ENCODE assay signal across 8 cellular contexts in genomic region chr16:63289834-63290460, GRCh38.
DNase-seq lines count a peak whose midpoint lies in the region; ATAC-seq and TF ChIP-seq lines count a peak whose summit lies in the region.

No MANE protein-coding gene starts in this region.

- peak; percentile 94 for ATAC-seq in GM23338
- ATAC-seq in body of pancreas = peak; percentile 70
- ATAC-seq in left colon = peak; percentile 89
- ATAC-seq in HG03196 (IDR thresholded peaks at IDR 0.05; ENCODE audit: unreplicated experiment) = no peak
- no peak for ATAC-seq in GM19328 (IDR thresholded peaks at IDR 0.05; ENCODE audit: unreplicated experiment)

- H3K9me2 ChIP-seq in GM23338 (ENCODE audit: insufficient read depth) = no peaks in the 10 kb centered on the region

- peak; percentile 2 for DNase-seq in AG08395 (ENCODE audit: low spot score)
- peak; percentile 80 for DNase-seq in GM23338 (ENCODE audit: low spot score)
- peak; percentile 20 for DNase-seq in NCI-H226
- peak; percentile 49 to 68 (median 52) for DNase-seq in body of pancreas
- peak in 1 of 2 donors; percentile 34 for DNase-seq in left colon
- no peak for DNase-seq in activated CD4-positive, CD25-positive, alpha-beta regulatory T cell (lab: John Stamatoyannopoulos, UW)

- H3K36me3 ChIP-seq in GM23338 (ENCODE audit: insufficient read depth) (no peaks in the 10 kb centered on the region), body of pancreas (replicated peaks in 1 of 2; ENCODE audit: insufficient read depth in 1 of 2, low read depth in 2 of 2) (no peaks in the 10 kb centered on the region)

- WGBS in body of pancreas, 2 donors = 32 to 40% methylated on average over 16 of the region's 16 CpGs

- H3K4me3 Mint-ChIP-seq in GM23338 = no peak overlapping the region

- H3K79me2 ChIP-seq in GM23338 (replicated peaks; ENCODE audit: insufficient read depth) = no peaks in the 10 kb centered on the region

- intact Hi-C loops in body of pancreas (cut with DNase I) = no loop called here
- intact Hi-C loops in left colon (cut with DNase I, micrococcal nuclease) = no loop called here

- H3K27ac ChIP-seq in GM23338 (ENCODE audit: low read depth) = no peak overlapping the region
- no peak overlapping the region for H3K27ac ChIP-seq in body of pancreas

- no peak overlapping the region for H2AFZ ChIP-seq in GM23338

- H3K9me3 ChIP-seq in body of pancreas = no peaks in the 10 kb centered on the region

- H3K4me1 Mint-ChIP-seq in GM23338 = no peaks in the 10 kb centered on the region

- H3K9me3 Mint-ChIP-seq in GM23338 = no peaks in the 10 kb centered on the region

- no peak overlapping the region for H3K27ac Mint-ChIP-seq in GM23338

- H3F3A ChIP-seq in GM23338 (replicated peaks; ENCODE audit: low read depth) = no peaks in the 10 kb centered on the region

- TF ChIP-seq CTCF in GM23338 (conservative IDR thresholded peaks at IDR 0.05; ENCODE audit: low read depth in 2 of 2) (peak; percentile 92 to 94), body of pancreas (IDR thresholded peaks at IDR 0.05) (peak; percentile 68 to 87 (median 78))

- H3K4me1 ChIP-seq in GM23338 (ENCODE audit: insufficient read depth) (no peaks in the 10 kb centered on the region), body of pancreas (no peaks in the 10 kb centered on the region)

- H3K4me3 ChIP-seq in GM23338 (no peak overlapping the region), body of pancreas (no peak overlapping the region)

- no peaks in the 10 kb centered on the region for H4K20me1 ChIP-seq in GM23338 (replicated peaks; ENCODE audit: insufficient read depth)

- no peaks in the 10 kb centered on the region for H3K36me3 Mint-ChIP-seq in GM23338 (ENCODE audit: low read depth)

- no peak for TF ChIP-seq POLR2A in body of pancreas (IDR thresholded peaks at IDR 0.05)

- H3K27me3 Mint-ChIP-seq in GM23338 (ENCODE audit: insufficient read depth, low read depth, poor library complexity) = peaks cover 3% of the 10 kb centered on the region

- no peak overlapping the region for H3K4me2 ChIP-seq in GM23338

- no peaks in the 10 kb centered on the region for H3K27me3 ChIP-seq in GM23338 (ENCODE audit: insufficient read depth)
- H3K27me3 ChIP-seq in body of pancreas = no peaks in the 10 kb centered on the region

TF ChIP-seq in GM23338, 12 proteins besides CTCF, POLR2A, EP300 and RAD21:
- TF ChIP-seq, protein P1, sequence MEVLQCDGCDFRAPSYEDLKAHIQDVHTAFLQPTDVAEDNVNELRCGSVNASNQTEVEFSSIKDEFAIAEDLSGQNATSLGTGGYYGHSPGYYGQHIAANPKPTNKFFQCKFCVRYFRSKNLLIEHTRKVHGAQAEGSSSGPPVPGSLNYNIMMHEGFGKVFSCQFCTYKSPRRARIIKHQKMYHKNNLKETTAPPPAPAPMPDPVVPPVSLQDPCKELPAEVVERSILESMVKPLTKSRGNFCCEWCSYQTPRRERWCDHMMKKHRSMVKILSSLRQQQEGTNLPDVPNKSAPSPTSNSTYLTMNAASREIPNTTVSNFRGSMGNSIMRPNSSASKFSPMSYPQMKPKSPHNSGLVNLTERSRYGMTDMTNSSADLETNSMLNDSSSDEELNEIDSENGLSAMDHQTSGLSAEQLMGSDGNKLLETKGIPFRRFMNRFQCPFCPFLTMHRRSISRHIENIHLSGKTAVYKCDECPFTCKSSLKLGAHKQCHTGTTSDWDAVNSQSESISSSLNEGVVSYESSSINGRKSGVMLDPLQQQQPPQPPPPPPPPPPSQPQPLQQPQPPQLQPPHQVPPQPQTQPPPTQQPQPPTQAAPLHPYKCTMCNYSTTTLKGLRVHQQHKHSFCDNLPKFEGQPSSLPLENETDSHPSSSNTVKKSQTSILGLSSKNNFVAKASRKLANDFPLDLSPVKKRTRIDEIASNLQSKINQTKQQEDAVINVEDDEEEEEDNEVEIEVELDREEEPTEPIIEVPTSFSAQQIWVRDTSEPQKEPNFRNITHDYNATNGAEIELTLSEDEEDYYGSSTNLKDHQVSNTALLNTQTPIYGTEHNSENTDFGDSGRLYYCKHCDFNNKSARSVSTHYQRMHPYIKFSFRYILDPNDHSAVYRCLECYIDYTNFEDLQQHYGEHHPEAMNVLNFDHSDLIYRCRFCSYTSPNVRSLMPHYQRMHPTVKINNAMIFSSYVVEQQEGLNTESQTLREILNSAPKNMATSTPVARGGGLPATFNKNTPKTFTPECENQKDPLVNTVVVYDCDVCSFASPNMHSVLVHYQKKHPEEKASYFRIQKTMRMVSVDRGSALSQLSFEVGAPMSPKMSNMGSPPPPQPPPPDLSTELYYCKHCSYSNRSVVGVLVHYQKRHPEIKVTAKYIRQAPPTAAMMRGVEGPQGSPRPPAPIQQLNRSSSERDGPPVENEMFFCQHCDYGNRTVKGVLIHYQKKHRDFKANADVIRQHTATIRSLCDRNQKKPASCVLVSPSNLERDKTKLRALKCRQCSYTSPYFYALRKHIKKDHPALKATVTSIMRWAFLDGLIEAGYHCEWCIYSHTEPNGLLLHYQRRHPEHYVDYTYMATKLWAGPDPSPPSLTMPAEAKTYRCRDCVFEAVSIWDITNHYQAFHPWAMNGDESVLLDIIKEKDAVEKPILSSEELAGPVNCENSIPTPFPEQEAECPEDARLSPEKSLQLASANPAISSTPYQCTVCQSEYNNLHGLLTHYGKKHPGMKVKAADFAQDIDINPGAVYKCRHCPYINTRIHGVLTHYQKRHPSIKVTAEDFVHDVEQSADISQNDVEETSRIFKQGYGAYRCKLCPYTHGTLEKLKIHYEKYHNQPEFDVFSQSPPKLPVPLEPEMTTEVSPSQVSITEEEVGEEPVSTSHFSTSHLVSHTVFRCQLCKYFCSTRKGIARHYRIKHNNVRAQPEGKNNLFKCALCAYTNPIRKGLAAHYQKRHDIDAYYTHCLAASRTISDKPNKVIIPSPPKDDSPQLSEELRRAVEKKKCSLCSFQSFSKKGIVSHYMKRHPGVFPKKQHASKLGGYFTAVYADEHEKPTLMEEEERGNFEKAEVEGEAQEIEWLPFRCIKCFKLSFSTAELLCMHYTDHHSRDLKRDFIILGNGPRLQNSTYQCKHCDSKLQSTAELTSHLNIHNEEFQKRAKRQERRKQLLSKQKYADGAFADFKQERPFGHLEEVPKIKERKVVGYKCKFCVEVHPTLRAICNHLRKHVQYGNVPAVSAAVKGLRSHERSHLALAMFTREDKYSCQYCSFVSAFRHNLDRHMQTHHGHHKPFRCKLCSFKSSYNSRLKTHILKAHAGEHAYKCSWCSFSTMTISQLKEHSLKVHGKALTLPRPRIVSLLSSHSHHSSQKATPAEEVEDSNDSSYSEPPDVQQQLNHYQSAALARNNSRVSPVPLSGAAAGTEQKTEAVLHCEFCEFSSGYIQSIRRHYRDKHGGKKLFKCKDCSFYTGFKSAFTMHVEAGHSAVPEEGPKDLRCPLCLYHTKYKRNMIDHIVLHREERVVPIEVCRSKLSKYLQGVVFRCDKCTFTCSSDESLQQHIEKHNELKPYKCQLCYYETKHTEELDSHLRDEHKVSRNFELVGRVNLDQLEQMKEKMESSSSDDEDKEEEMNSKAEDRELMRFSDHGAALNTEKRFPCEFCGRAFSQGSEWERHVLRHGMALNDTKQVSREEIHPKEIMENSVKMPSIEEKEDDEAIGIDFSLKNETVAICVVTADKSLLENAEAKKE (CRISPR knock-in tag; IDR thresholded peaks at IDR 0.05) = no peak
- no peak for TF ChIP-seq EZH2phosphoT487 (IDR thresholded peaks at IDR 0.05; ENCODE audit: unreplicated experiment)
- no peak for TF ChIP-seq STAT1 (IDR thresholded peaks at IDR 0.05; ENCODE audit: unreplicated experiment)
- TF ChIP-seq, protein P2, sequence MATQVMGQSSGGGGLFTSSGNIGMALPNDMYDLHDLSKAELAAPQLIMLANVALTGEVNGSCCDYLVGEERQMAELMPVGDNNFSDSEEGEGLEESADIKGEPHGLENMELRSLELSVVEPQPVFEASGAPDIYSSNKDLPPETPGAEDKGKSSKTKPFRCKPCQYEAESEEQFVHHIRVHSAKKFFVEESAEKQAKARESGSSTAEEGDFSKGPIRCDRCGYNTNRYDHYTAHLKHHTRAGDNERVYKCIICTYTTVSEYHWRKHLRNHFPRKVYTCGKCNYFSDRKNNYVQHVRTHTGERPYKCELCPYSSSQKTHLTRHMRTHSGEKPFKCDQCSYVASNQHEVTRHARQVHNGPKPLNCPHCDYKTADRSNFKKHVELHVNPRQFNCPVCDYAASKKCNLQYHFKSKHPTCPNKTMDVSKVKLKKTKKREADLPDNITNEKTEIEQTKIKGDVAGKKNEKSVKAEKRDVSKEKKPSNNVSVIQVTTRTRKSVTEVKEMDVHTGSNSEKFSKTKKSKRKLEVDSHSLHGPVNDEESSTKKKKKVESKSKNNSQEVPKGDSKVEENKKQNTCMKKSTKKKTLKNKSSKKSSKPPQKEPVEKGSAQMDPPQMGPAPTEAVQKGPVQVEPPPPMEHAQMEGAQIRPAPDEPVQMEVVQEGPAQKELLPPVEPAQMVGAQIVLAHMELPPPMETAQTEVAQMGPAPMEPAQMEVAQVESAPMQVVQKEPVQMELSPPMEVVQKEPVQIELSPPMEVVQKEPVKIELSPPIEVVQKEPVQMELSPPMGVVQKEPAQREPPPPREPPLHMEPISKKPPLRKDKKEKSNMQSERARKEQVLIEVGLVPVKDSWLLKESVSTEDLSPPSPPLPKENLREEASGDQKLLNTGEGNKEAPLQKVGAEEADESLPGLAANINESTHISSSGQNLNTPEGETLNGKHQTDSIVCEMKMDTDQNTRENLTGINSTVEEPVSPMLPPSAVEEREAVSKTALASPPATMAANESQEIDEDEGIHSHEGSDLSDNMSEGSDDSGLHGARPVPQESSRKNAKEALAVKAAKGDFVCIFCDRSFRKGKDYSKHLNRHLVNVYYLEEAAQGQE (IDR thresholded peaks at IDR 0.05; ENCODE audit: unreplicated experiment) = no peak
- TF ChIP-seq JUNB (IDR thresholded peaks at IDR 0.05; ENCODE audit: unreplicated experiment) = no peak
- TF ChIP-seq POLR2AphosphoS5 (IDR thresholded peaks at IDR 0.05; ENCODE audit: low read depth) = no peak
- TF ChIP-seq CREB1 (CRISPR knock-in tag; IDR thresholded peaks at IDR 0.05; ENCODE audit: low read depth) = no peak
- TF ChIP-seq ETS1 (IDR thresholded peaks at IDR 0.05) = no peak
- TF ChIP-seq NANOG (IDR thresholded peaks at IDR 0.05; ENCODE audit: borderline replicate concordance) = no peak
- no peak for TF ChIP-seq ZNF331 (CRISPR knock-in tag; IDR thresholded peaks at IDR 0.05; ENCODE audit: low read depth)
- TF ChIP-seq ZNF114 (CRISPR knock-in tag; IDR thresholded peaks at IDR 0.05) = no peak
- TF ChIP-seq EZH2 (IDR thresholded peaks at IDR 0.05; ENCODE audit: low read depth, unreplicated experiment) = no peak

Comparison
In these comparisons a context has a peak if more than half of its experiments do, and no peak if none do; other contexts are left out.
1. DNase-seq: peak in AG08395 (single experiment), GM23338 (single experiment), NCI-H226 (single experiment) and body of pancreas (4 of 4); none in activated CD4-positive, CD25-positive, alpha-beta regulatory T cell (0 of 4).
2. ATAC-seq: peak in GM23338 (single experiment), body of pancreas (single experiment) and left colon (single experiment); none in HG03196 (single experiment) and GM19328 (single experiment).